In the genomic region with DNA sequence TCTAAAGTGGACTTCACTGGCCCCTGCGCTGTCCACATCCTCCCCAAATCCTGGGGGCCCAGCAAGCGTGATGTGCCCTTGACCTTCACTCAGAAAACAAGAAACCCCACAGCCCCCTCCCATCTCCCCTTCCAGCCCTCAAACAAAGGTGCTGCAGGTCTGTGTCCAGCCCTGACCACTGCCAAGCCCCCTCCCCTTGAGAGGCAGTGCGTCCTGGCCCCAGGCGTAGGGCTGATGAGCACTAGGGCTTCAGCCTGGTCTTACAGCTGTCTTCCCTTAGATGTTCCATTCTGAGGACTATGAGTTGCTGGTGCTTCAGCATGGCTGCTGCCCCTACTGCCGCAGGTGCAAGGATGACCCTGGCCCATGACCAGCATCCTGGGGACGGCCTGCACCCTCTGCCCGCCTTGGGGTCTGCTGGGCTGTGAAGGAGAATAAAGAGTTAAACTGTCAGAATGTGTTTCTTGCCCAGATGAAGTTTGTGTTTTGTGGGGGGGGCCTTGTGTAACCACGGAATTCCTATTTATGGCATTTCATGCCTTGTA, we compare ENCODE assay signal across 20 cellular contexts. TPM values are rescaled to one million over a fixed set of nuclear protein-coding genes. Genes with fewer than 3 reads are reported as not detected.
A peak's percentile ranks its signal among the peaks of the same experiment; 100 is the strongest.
DNase-seq lines count a peak whose midpoint lies in the region; ATAC-seq, FAIRE-seq and TF ChIP-seq lines count a peak whose summit lies in the region.
"Had no signal": no experiment of that assay in that cellular context is flagged by ENCODE, and none has a peak within 500 bp of the region (broad histone marks: within the 10 kb centered on the region; RNA-seq: fewer than 3 reads in every experiment).

No MANE protein-coding gene starts in this region.

- H3K27me3 ChIP-seq in IMR-90 (ENCODE audit: control insufficient read depth, insufficient read depth, low read length) (no peaks in the 10 kb centered on the region), neuronal stem cell (ENCODE audit: control insufficient read depth in 3 of 3, insufficient read depth in 3 of 3, low read depth in 1 of 3, low read length in 3 of 3) (no peaks in the 10 kb centered on the region), left lung (no peaks in the 10 kb centered on the region)
- H3K27me3 ChIP-seq: BE2C had no signal

- H2BK120ac ChIP-seq in IMR-90 (ENCODE audit: low read depth, low read length) (no peak overlapping the region), neuronal stem cell (ENCODE audit: low read depth, low read length) (no peak overlapping the region)

- CTCF ChIA-PET in IMR-90 (lab: Yijun Ruan, JAX): no interaction called here

- H2BK12ac ChIP-seq in neuronal stem cell (ENCODE audit: low read length): no peak overlapping the region

- H3K4me3 ChIP-seq in IMR-90 (ENCODE audit: insufficient read depth, low read depth, low read length): no peak overlapping the region
- no peak overlapping the region for H3K4me3 ChIP-seq in neuronal stem cell (ENCODE audit: low read length in 2 of 2)
- H3K4me3 ChIP-seq in left lung: no peak overlapping the region
- H3K4me3 ChIP-seq: GM23338, K562 had no signal

- H3K27ac ChIP-seq in IMR-90 (ENCODE audit: insufficient read depth, low read length) (no peak overlapping the region), cingulate gyrus (ENCODE audit: low read depth, low read length) (peak overlapping the region; percentile 54), neuronal stem cell (replicated peaks; ENCODE audit: low read length) (no peak overlapping the region), left lung (no peak overlapping the region)
- H3K27ac ChIP-seq: HL-60 had no signal

- dilution Hi-C loops in IMR-90 (cut with HindIII; ENCODE audit: low sequenced_read_pairs, unreplicated experiment): no loop called here

- peaks cover 11% of the 10 kb centered on the region; the same call in 1 of the 2 replicates for H3K36me3 ChIP-seq in IMR-90 (ENCODE audit: control insufficient read depth, insufficient read depth, low read length)
- H3K36me3 ChIP-seq in neuronal stem cell (replicated peaks in 1 of 2; ENCODE audit: control insufficient read depth in 2 of 2, insufficient read depth in 2 of 2, low read length in 2 of 2): peaks cover 10 to 26% of the 10 kb centered on the region in 2 donors
- H3K36me3 ChIP-seq in left lung: peaks cover 0 to 28% of the 10 kb centered on the region in 2 donors
- H3K36me3 ChIP-seq: BE2C had no signal

- H4K91ac ChIP-seq in IMR-90 (ENCODE audit: insufficient read depth, low read depth, low read length): no peak overlapping the region
- H4K91ac ChIP-seq in neuronal stem cell (ENCODE audit: low read depth, low read length, poor library complexity): no peak overlapping the region

- no TSS peak for BruUV-seq in IMR-90 (replicated peaks; lab: Mats Ljungman, UMichigan)

- H3K4me2 ChIP-seq in IMR-90 (ENCODE audit: low read depth, low read length) (no peak overlapping the region), neuronal stem cell (ENCODE audit: insufficient read depth, low read length, poor library complexity, severe bottlenecking) (no peak overlapping the region)
- H3K4me2 ChIP-seq: GM23338 had no signal

- no peak overlapping the region for H4K5ac ChIP-seq in IMR-90 (ENCODE audit: low read depth, low read length)

- peak overlapping the region; percentile 14 for H2AK9ac ChIP-seq in IMR-90 (replicated peaks; ENCODE audit: low read depth, low read length, poor library complexity)

- H3K79me1 ChIP-seq in IMR-90 (ENCODE audit: low read depth in 1 of 2, low read length in 2 of 2): no peaks in the 10 kb centered on the region
- H3K79me1 ChIP-seq in neuronal stem cell (ENCODE audit: low read depth, low read length): no peaks in the 10 kb centered on the region

- H2AK5ac ChIP-seq in IMR-90 (ENCODE audit: low read depth, low read length) (no peak overlapping the region), neuronal stem cell (ENCODE audit: low read depth, low read length) (no peak overlapping the region)

- WGBS in IMR-90 (ENCODE audit: extremely low coverage in 2 of 2, insufficient read length in 1 of 2), 2 experiments: 100% methylated on average over 4 of the region's 8 CpGs; no CpG with 5 or more reads in 1 of the 2 experiments
- no CpG with 5 or more reads among the region's 8 CpGs for WGBS in neuronal stem cell (ENCODE audit: extremely low coverage in 2 of 2, insufficient read length in 2 of 2, insufficient replicate concordance in 1 of 2), 2 donors

- H3K23ac ChIP-seq in IMR-90 (ENCODE audit: low read depth, low read length): no peak overlapping the region
- peak overlapping the region; percentile 44 for H3K23ac ChIP-seq in neuronal stem cell (ENCODE audit: low read depth, low read length, poor library complexity)

- no peak for TF ChIP-seq RAD21 in IMR-90 (IDR thresholded peaks at IDR 0.05; ENCODE audit: low read length)

- H4K20me1 ChIP-seq in IMR-90 (ENCODE audit: insufficient read depth, low read length): no peaks in the 10 kb centered on the region

- H3K4ac ChIP-seq in IMR-90 (ENCODE audit: low read depth, low read length) (no peak overlapping the region), neuronal stem cell (ENCODE audit: low read length) (no peak overlapping the region)

- FAIRE-seq in H54 (lab: Jason Lieb, UNC): no peak
- FAIRE-seq: A204.1, K562 had no signal

- H2AFZ ChIP-seq in IMR-90 (replicated peaks; ENCODE audit: low read length, poor library complexity): no peak overlapping the region
- no peak overlapping the region for H2AFZ ChIP-seq in neuronal stem cell (ENCODE audit: low read length)
- H2AFZ ChIP-seq: GM23338 had no signal

- H2BK20ac ChIP-seq in IMR-90 (ENCODE audit: low read depth, low read length): no peak overlapping the region

- H2BK15ac ChIP-seq in IMR-90 (ENCODE audit: low read depth, low read length) (no peak overlapping the region), neuronal stem cell (ENCODE audit: low read length) (no peak overlapping the region)

- no peak overlapping the region for H3K56ac ChIP-seq in IMR-90 (ENCODE audit: extremely low read depth, insufficient read depth, low read length)

- H3K9ac ChIP-seq in IMR-90 (ENCODE audit: low read depth, low read length): no peak overlapping the region
- H3K9ac ChIP-seq in neuronal stem cell (ENCODE audit: low read depth, low read length, poor library complexity): peak overlapping the region; percentile 32

- TF ChIP-seq POLR2A in IMR-90 (IDR thresholded peaks at IDR 0.05; ENCODE audit: low read depth, low read length): no peak
- no peak for TF ChIP-seq POLR2A in H54 (IDR thresholded peaks at IDR 0.05; ENCODE audit: low read depth, low read length)

- no peak for TF ChIP-seq CTCF in IMR-90 (conservative IDR thresholded peaks at IDR 0.05; ENCODE audit: low read depth, low read length)
- TF ChIP-seq CTCF in left lung (IDR thresholded peaks at IDR 0.05): no peak

- no peak overlapping the region for H3K14ac ChIP-seq in IMR-90 (replicated peaks; ENCODE audit: low read depth, low read length)
- no peak overlapping the region for H3K14ac ChIP-seq in neuronal stem cell (ENCODE audit: low read length)

- intact Hi-C loops in IMR-90 (cut with micrococcal nuclease) (no loop called here), left lung (cut with DNase I) (no loop called here)

- POLR2A ChIA-PET in IMR-90 (lab: Charles Lee; ENCODE audit: unreplicated experiment): no interaction called here

- no peak overlapping the region for H3K18ac ChIP-seq in IMR-90 (ENCODE audit: low read depth, low read length)
- peak overlapping the region; percentile 28 for H3K18ac ChIP-seq in neuronal stem cell (ENCODE audit: low read length)

- H3K9me1 ChIP-seq in IMR-90 (ENCODE audit: insufficient read depth, low read length): peaks cover 3% of the 10 kb centered on the region; the same call in 1 of the 2 replicates

- DNase-seq in IMR-90: no peak
- DNase-seq in neuronal stem cell (ENCODE audit: low spot score): no peak
- DNase-seq in left lung: no peak
- DNase-seq in H54 (ENCODE audit: insufficient read length, low spot score): no peak
- DNase-seq in T-helper 1 cell: no peak
- DNase-seq: ACHN; BE2C; C1 segment of cervical spinal cord; Caco-2; CD4-positive, alpha-beta T cell; DMS153; DMS79 treated with DMSO at 0.1 percent for 48 hours; GF-D8; H9 had no signal

- in situ Hi-C loops in IMR-90 (cut with MboI; ENCODE audit: low sequenced_read_pairs): no loop called here

- H3K9me3 ChIP-seq in IMR-90 (ENCODE audit: control insufficient read depth, insufficient read depth, low read length) (no peaks in the 10 kb centered on the region), neuronal stem cell (replicated peaks in 1 of 2; ENCODE audit: control insufficient read depth in 2 of 2, insufficient read depth in 1 of 2, low read depth in 1 of 2, low read length in 2 of 2) (no peaks in the 10 kb centered on the region), left lung (no peaks in the 10 kb centered on the region)
- H3K9me3 ChIP-seq: BE2C, Caco-2 had no signal

- H2BK5ac ChIP-seq in IMR-90 (ENCODE audit: low read depth, low read length, poor library complexity, severe bottlenecking) (no peak overlapping the region), neuronal stem cell (ENCODE audit: low read length) (no peak overlapping the region)

- no peak for ATAC-seq in IMR-90 (ENCODE audit: low read depth)
- no peak for ATAC-seq in left lung
- ATAC-seq: K562 had no signal

- no peak overlapping the region for H4K8ac ChIP-seq in IMR-90 (ENCODE audit: low read depth in 2 of 2, low read length in 2 of 2)
- no peak overlapping the region for H4K8ac ChIP-seq in neuronal stem cell (ENCODE audit: low read depth, low read length)

- no peaks in the 10 kb centered on the region for H3K4me1 ChIP-seq in IMR-90 (ENCODE audit: control insufficient read depth, insufficient read depth, low read length)
- H3K4me1 ChIP-seq in neuronal stem cell (ENCODE audit: control insufficient read depth in 2 of 2, insufficient read depth in 1 of 2, low read depth in 1 of 2, low read length in 2 of 2): peaks cover 0 to 7% of the 10 kb centered on the region in 2 donors
- H3K4me1 ChIP-seq in left lung: peaks cover 0 to 2% of the 10 kb centered on the region in 2 donors
- H3K4me1 ChIP-seq: BE2C, Caco-2 had no signal

TF ChIP-seq in IMR-90, 13 proteins besides CTCF, POLR2A, EP300 and RAD21 (continues in another document):
- TF ChIP-seq MXI1 (IDR thresholded peaks at IDR 0.05; ENCODE audit: borderline replicate concordance, low read depth, low read length): no peak

RNA-seq across cellular contexts. Expression of a gene that starts 8.5 kb away (rescaled TPM):
- total RNA-seq in IMR-90 (2012; rRNA removed) (not detected in 2 replicates), left lung (not detected)
- not detected in 2 replicates for polyA plus RNA-seq in IMR-90 (2012; rRNA removed)
- not detected in 2 replicates for polyA plus RNA-seq in IMR-90 (2012; cell fraction: cytosol; rRNA removed)
- polyA plus RNA-seq in IMR-90 (2012; cell fraction: nucleus; rRNA removed; ENCODE audit: low replicate concordance): 0.03 TPM in 1 of 2 replicates, not detected in the other
- 0.06 TPM for polyA plus RNA-seq in neuronal stem cell (2013, experiment 1 of 2)
- polyA plus RNA-seq in neuronal stem cell (2013, experiment 2 of 2): 0.01 TPM
- total RNA-seq: Caco-2; CD4-positive, alpha-beta T cell; GM23338; H9; HT1080; K562 had no signal
- polyA plus RNA-seq: GM23338, K562 had no signal

RNA-seq across cellular contexts. Expression of a gene that starts 23.0 kb away (rescaled TPM):
- total RNA-seq in IMR-90 (2012; rRNA removed) (not detected in 2 replicates), left lung (not detected)
- not detected in 2 replicates for polyA plus RNA-seq in IMR-90 (2012; rRNA removed)
- polyA plus RNA-seq in IMR-90 (2012; cell fraction: cytosol; rRNA removed): not detected in 2 replicates
- not detected in 2 replicates for polyA plus RNA-seq in IMR-90 (2012; cell fraction: nucleus; rRNA removed; ENCODE audit: low replicate concordance)
- polyA plus RNA-seq in neuronal stem cell (2013, experiment 1 of 2): not detected
- not detected for polyA plus RNA-seq in neuronal stem cell (2013, experiment 2 of 2)
- total RNA-seq: Caco-2; CD4-positive, alpha-beta T cell; GM23338; H9; HT1080; K562 had no signal
- polyA plus RNA-seq: GM23338, K562 had no signal
